ENCODE assay signal across 15 cellular contexts in the genomic region with DNA sequence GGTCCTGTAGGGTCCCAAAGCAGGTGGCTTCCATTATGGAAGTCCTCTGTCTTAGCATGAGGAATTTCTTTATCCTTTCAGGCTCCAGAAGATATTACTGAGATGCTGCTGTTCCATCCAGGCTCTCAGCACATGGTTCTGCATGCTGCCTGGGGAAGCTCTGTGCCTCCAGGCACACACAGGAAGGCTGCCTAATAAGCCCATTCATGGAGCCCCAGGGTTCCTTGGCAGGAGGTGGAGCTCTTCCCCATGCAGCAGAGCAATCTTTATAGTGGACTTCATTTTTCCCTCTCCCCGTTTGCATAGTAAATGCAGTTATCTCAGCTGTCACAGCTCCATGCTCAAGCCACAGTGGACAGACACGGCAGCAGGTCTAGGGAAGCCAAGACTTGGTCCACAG. TPM values are rescaled to one million over a fixed set of nuclear protein-coding genes. Genes with fewer than 3 reads are reported as not detected.
"Had no signal": no experiment of that assay in that cellular context is flagged by ENCODE, and none has a peak within 500 bp of the region (broad histone marks: within the 10 kb centered on the region; RNA-seq: fewer than 3 reads in every experiment).

No MANE protein-coding gene starts in this region.

- H3K4me1 ChIP-seq: foreskin keratinocyte, right lobe of liver, upper lobe of left lung had no signal

- ATAC-seq: natural killer cell treated with Interleukin-12 subunit alpha and Interleukin-12 subunit beta and Interleukin-15 and Interleukin-18, amount 100 ng/mL, for 72 hours; stimulated activated naive CD8-positive, alpha-beta T cell treated with anti-CD3 and anti-CD28 coated beads, Interleukin-15, Interleukin-2, amounts not matched to agents 100 U/mL and 50 U/mL, for 24 hours had no signal

- H3K4me3 ChIP-seq: right lobe of liver, smooth muscle cell, upper lobe of left lung had no signal

- H3K36me3 ChIP-seq: brain microvascular endothelial cell, right lobe of liver, upper lobe of left lung had no signal

- H3K27me3 ChIP-seq: brain microvascular endothelial cell, foreskin keratinocyte, right lobe of liver, upper lobe of left lung had no signal

- DNase-seq: activated CD4-positive, alpha-beta T cell treated with anti-CD3 and anti-CD28 coated beads for 1 hour; activated CD4-positive, alpha-beta T cell treated with anti-CD3 and anti-CD28 coated beads, Interleukin-2, amount 50 U/mL, for 4 hours; activated naive CD4-positive, alpha-beta T cell; activated naive CD8-positive, alpha-beta T cell treated with anti-CD3 and anti-CD28 coated beads, Interleukin-2, amount 10 ng/mL, durations not matched to agents 7 days and 5 days; activated T-cell treated with anti-CD3 and anti-CD28 coated beads for 4 hours; brain microvascular endothelial cell; effector CD8-positive, alpha-beta T cell; foreskin keratinocyte; right lobe of liver; stimulated activated CD4-positive, alpha-beta T cell treated with anti-CD3 and anti-CD28 coated beads, Interleukin-4, amount 100 ng/mL, for 4 hours; stimulated activated CD8-positive, alpha-beta memory T cell treated with anti-CD3 and anti-CD28 coated beads, Interleukin-4, amount 100 ng/mL, for 48 hours; stimulated activated naive CD8-positive, alpha-beta T cell treated with anti-CD3 and anti-CD28 coated beads, Interleukin-15, Interleukin-2, amounts not matched to agents 100 U/mL and 50 U/mL, for 24 hours; upper lobe of left lung had no signal

- H3K27ac ChIP-seq: brain microvascular endothelial cell, foreskin keratinocyte, right lobe of liver, upper lobe of left lung had no signal

- H3K9me3 ChIP-seq: right lobe of liver, upper lobe of left lung had no signal

RNA-seq across cellular contexts. Expression of gene BOC, which starts 57.6 kb away (rescaled TPM):
- total RNA-seq: activated naive CD8-positive, alpha-beta T cell treated with anti-CD3 and anti-CD28 coated beads, Interleukin-2, amount 10 ng/mL, durations not matched to agents 7 days and 5 days had no signal
